Comparison of ENCODE assay signal across 12 cellular contexts in the genomic region with DNA sequence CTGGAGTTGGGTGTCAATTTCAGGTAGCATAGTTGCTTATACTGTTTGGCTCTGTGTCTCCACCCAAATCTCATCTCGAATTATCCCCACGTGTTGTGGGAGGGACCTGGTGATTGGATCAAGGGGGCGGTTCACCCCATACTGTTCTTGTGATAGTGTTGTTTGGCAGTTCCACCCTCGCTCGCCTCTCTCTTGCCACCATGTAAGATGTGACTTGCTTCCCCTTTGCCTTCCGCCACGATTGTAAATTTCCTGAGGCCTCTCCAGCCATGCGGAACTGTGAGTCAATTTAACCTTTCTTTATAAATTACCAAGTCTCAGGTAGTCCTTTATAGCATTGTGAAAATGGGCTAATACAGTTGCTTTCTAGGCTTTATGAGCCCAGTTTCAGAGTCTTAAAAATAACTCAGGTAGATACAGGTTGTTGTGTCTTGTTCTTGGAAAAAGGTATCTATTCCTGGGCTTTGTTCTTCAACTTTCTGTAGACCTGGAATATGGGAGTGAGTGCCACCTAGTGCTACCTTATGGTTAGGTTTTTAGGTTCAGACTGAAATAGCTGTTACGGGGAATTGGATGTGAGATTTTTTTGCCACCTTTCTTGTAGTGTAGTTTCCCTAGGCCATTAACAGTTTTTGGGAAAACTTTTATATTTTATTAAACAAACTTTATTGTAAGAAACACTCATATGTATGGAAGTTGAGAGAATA. TPM values are rescaled to one million over a fixed set of nuclear protein-coding genes. Genes with fewer than 3 reads are reported as not detected.
DNase-seq lines count a peak whose midpoint lies in the region; ATAC-seq and TF ChIP-seq lines count a peak whose summit lies in the region.
"Had no signal": no experiment of that assay in that cellular context is flagged by ENCODE, and none has a peak within 500 bp of the region (broad histone marks: within the 10 kb centered on the region; RNA-seq: fewer than 3 reads in every experiment).

No MANE protein-coding gene starts in this region.

- DNase-seq in DMS53 (lab: John Stamatoyannopoulos, UW) (peak; percentile 49), DMS53 treated with DMSO at 0.1 percent for 48 hours (lab: John Stamatoyannopoulos, UW; ENCODE audit: unreplicated experiment) (no peak), H4 (ENCODE audit: low spot score) (peak; percentile 13), right lobe of liver (no peak), DMS79 treated with DMSO at 0.1 percent for 48 hours (lab: John Stamatoyannopoulos, UW) (no peak)
- no peak for DNase-seq in activated naive CD8-positive, alpha-beta T cell treated with anti-CD3 and anti-CD28 coated beads, Interleukin-2, amount 10 ng/mL, durations not matched to agents 7 days and 5 days
- DNase-seq in CD8-positive, alpha-beta memory T cell = no peak
- DNase-seq: islet precursor cell, NCI-H446 treated with DMSO at 0.1 percent for 48 hours, upper lobe of left lung had no signal

- TF ChIP-seq CTCF in right lobe of liver (IDR thresholded peaks at IDR 0.05) = peak in 3 of 4 donors; percentile 37 to 46 (median 43)

- peaks cover 0 to 88% (median 18%) of the 10 kb centered on the region in 4 donors for H3K36me3 ChIP-seq in right lobe of liver
- peaks cover 60% of the 10 kb centered on the region for H3K36me3 ChIP-seq in CD8-positive, alpha-beta memory T cell (ENCODE audit: insufficient read depth, low read length)

- H3K4me1 Mint-ChIP-seq in activated naive CD8-positive, alpha-beta T cell treated with anti-CD3 and anti-CD28 coated beads, Interleukin-2, amount 10 ng/mL, durations not matched to agents 7 days and 5 days = peaks cover 32% of the 10 kb centered on the region
- H3K4me1 Mint-ChIP-seq in CD8-positive, alpha-beta memory T cell = peaks cover 17 to 69% (median 27%) of the 10 kb centered on the region in 3 donors

- intact Hi-C loops in right lobe of liver (cut with DNase I) = no loop called here

- H3K9me3 ChIP-seq in right lobe of liver = no peaks in the 10 kb centered on the region
- H3K9me3 ChIP-seq in CD8-positive, alpha-beta memory T cell (ENCODE audit: low read length) = no peaks in the 10 kb centered on the region
- H3K9me3 ChIP-seq: upper lobe of left lung had no signal

- H3K36me3 Mint-ChIP-seq in activated naive CD8-positive, alpha-beta T cell treated with anti-CD3 and anti-CD28 coated beads, Interleukin-2, amount 10 ng/mL, durations not matched to agents 7 days and 5 days = peaks cover 36% of the 10 kb centered on the region
- H3K36me3 Mint-ChIP-seq in CD8-positive, alpha-beta memory T cell = peaks cover 2 to 89% (median 13%) of the 10 kb centered on the region in 3 donors

- H3K4me3 ChIP-seq in right lobe of liver = no peak overlapping the region
- H3K4me3 ChIP-seq in CD8-positive, alpha-beta memory T cell (ENCODE audit: low read length) = no peak overlapping the region
- H3K4me3 ChIP-seq: upper lobe of left lung had no signal

- TF ChIP-seq POLR2A in right lobe of liver (IDR thresholded peaks at IDR 0.05) = no peak

- H3K27ac Mint-ChIP-seq in activated naive CD8-positive, alpha-beta T cell treated with anti-CD3 and anti-CD28 coated beads, Interleukin-2, amount 10 ng/mL, durations not matched to agents 7 days and 5 days = peak overlapping the region; percentile 42
- H3K27ac Mint-ChIP-seq in CD8-positive, alpha-beta memory T cell = peak overlapping the region in 4 of 8 donors; percentile 0 to 75 (median 33)

- no peak overlapping the region for H3K27ac ChIP-seq in right lobe of liver
- no peak overlapping the region for H3K27ac ChIP-seq in CD8-positive, alpha-beta memory T cell (ENCODE audit: low read depth, low read length)
- H3K27ac ChIP-seq: upper lobe of left lung had no signal

- ATAC-seq in activated naive CD8-positive, alpha-beta T cell treated with anti-CD3 and anti-CD28 coated beads, Interleukin-2, amount 10 ng/mL, durations not matched to agents 7 days and 5 days (ENCODE audit: low read depth) = no peak
- ATAC-seq in right lobe of liver (peak; percentile 49 to 69 (median 56)), HG03457 (IDR thresholded peaks at IDR 0.05; ENCODE audit: unreplicated experiment) (no peak)
- ATAC-seq: activated CD4-positive, CD25-positive, alpha-beta regulatory T cell treated with anti-CD3 and anti-CD28 coated beads, Interleukin-2, amount 50 U/mL, for 24 hours had no signal

- H3K27me3 Mint-ChIP-seq in activated naive CD8-positive, alpha-beta T cell treated with anti-CD3 and anti-CD28 coated beads, Interleukin-2, amount 10 ng/mL, durations not matched to agents 7 days and 5 days = no peaks in the 10 kb centered on the region
- H3K27me3 Mint-ChIP-seq in CD8-positive, alpha-beta memory T cell = peaks cover 0 to 4% of the 10 kb centered on the region in 2 donors

- H3K27me3 ChIP-seq in right lobe of liver = no peaks in the 10 kb centered on the region
- no peaks in the 10 kb centered on the region for H3K27me3 ChIP-seq in CD8-positive, alpha-beta memory T cell (ENCODE audit: insufficient read depth, low read length, poor library complexity, severe bottlenecking)
- H3K27me3 ChIP-seq: upper lobe of left lung had no signal

- H3K4me1 ChIP-seq in right lobe of liver = no peaks in the 10 kb centered on the region
- peaks cover 19% of the 10 kb centered on the region for H3K4me1 ChIP-seq in CD8-positive, alpha-beta memory T cell (ENCODE audit: insufficient read depth, low read length)
- H3K4me1 ChIP-seq: upper lobe of left lung had no signal

- POLR2A ChIA-PET in activated naive CD8-positive, alpha-beta T cell treated with anti-CD3 and anti-CD28 coated beads, Interleukin-2, amount 10 ng/mL, durations not matched to agents 7 days and 5 days (lab: Charles Lee) = no interaction called here
- POLR2A ChIA-PET in CD8-positive, alpha-beta memory T cell (lab: Charles Lee) = no interaction called here

- H3K9me3 Mint-ChIP-seq in activated naive CD8-positive, alpha-beta T cell treated with anti-CD3 and anti-CD28 coated beads, Interleukin-2, amount 10 ng/mL, durations not matched to agents 7 days and 5 days = no peaks in the 10 kb centered on the region
- no peaks in the 10 kb centered on the region for H3K9me3 Mint-ChIP-seq in CD8-positive, alpha-beta memory T cell

- WGBS in right lobe of liver (ENCODE audit: insufficient coverage, low coverage, low lambda C conversion rate, missing lambda C conversion rate) = 67% methylated on average over 9 of the region's 9 CpGs

- CTCF ChIA-PET in CD8-positive, alpha-beta memory T cell (lab: Charles Lee) = no interaction called here

- no peak overlapping the region for H3K4me3 Mint-ChIP-seq in activated naive CD8-positive, alpha-beta T cell treated with anti-CD3 and anti-CD28 coated beads, Interleukin-2, amount 10 ng/mL, durations not matched to agents 7 days and 5 days
- H3K4me3 Mint-ChIP-seq in CD8-positive, alpha-beta memory T cell = peak overlapping the region in 1 of 7 donors; percentile 1

RNA-seq across cellular contexts. Expression of a gene that starts 15.6 kb away (rescaled TPM):
- total RNA-seq in H4 (2014; rRNA removed; shearing (Covaris generic)) = 569 and 625 TPM in 2 replicates
- total RNA-seq in activated naive CD8-positive, alpha-beta T cell treated with anti-CD3 and anti-CD28 coated beads, Interleukin-2, amount 10 ng/mL, durations not matched to agents 7 days and 5 days = 1,000 to 10,000 TPM; 1,159 to 1,213 TPM
- total RNA-seq in right lobe of liver = 100 to 1,000 TPM; 144 to 333 (median 184) TPM
- 100 to 1,000 TPM; 665 to 680 TPM for total RNA-seq in CD8-positive, alpha-beta memory T cell
- 454 TPM for polyA plus RNA-seq in CD8-positive, alpha-beta memory T cell

RNA-seq across cellular contexts. Expression of a gene that starts 19.8 kb away (rescaled TPM):
- 54.8 and 81.2 TPM in 2 replicates for total RNA-seq in H4 (2014; rRNA removed; shearing (Covaris generic))
- total RNA-seq in activated naive CD8-positive, alpha-beta T cell treated with anti-CD3 and anti-CD28 coated beads, Interleukin-2, amount 10 ng/mL, durations not matched to agents 7 days and 5 days = 10 to 100 TPM; 14.8 to 15.7 TPM
- total RNA-seq in right lobe of liver = 1 to 10 TPM; 3.3 to 9.6 (median 6.1) TPM
- total RNA-seq in CD8-positive, alpha-beta memory T cell = 10 to 100 TPM; 27.7 to 32.1 TPM
- polyA plus RNA-seq in CD8-positive, alpha-beta memory T cell = 21.0 TPM

Comparison
In these comparisons a context has a peak if more than half of its experiments do, and no peak if none do; other contexts are left out.
1. DNase-seq: peak in DMS53 (single experiment) and H4 (single experiment); none in DMS53 treated with DMSO at 0.1 percent for 48 hours (single experiment), activated naive CD8-positive, alpha-beta T cell treated with anti-CD3 and anti-CD28 coated beads, Interleukin-2, amount 10 ng/mL, durations not matched to agents 7 days and 5 days (single experiment), right lobe of liver (0 of 3), CD8-positive, alpha-beta memory T cell (0 of 5) and DMS79 treated with DMSO at 0.1 percent for 48 hours (single experiment).
2. ATAC-seq: peak in right lobe of liver (4 of 4); none in activated naive CD8-positive, alpha-beta T cell treated with anti-CD3 and anti-CD28 coated beads, Interleukin-2, amount 10 ng/mL, durations not matched to agents 7 days and 5 days (single experiment) and HG03457 (single experiment).